ENCODE assay signal across 25 cellular contexts in genomic region chr9:109238125-109238524, GRCh38.
DNase-seq lines count a peak whose midpoint lies in the region; ATAC-seq, FAIRE-seq and TF ChIP-seq lines count a peak whose summit lies in the region.
"Had no signal": no experiment of that assay in that cellular context is flagged by ENCODE, and none has a peak within 500 bp of the region (broad histone marks: within the 10 kb centered on the region; RNA-seq: fewer than 3 reads in every experiment).

No MANE protein-coding gene starts in this region.

- intact Hi-C loops in PC-3 (cut with micrococcal nuclease) = no loop called here

- no peaks in the 10 kb centered on the region for H3K9me1 ChIP-seq in keratinocyte (ENCODE audit: control insufficient read depth, extremely low read depth, insufficient read depth, low read length)

- H3K36me3 ChIP-seq in PC-3 (ENCODE audit: low read depth, low read length) = peaks cover 6% of the 10 kb centered on the region; the same call in 1 of the 2 replicates
- H3K36me3 ChIP-seq in keratinocyte (ENCODE audit: control insufficient read depth in 2 of 2, extremely low read depth in 1 of 2, insufficient read depth in 2 of 2, low read length in 2 of 2) = peaks cover 0 to 2% of the 10 kb centered on the region in 2 experiments
- H3K36me3 ChIP-seq: BE2C, MG63 had no signal

- TF ChIP-seq CTCF in PC-3 (conservative IDR thresholded peaks at IDR 0.05; ENCODE audit: low read depth, low read length) (no peak), keratinocyte (optimal IDR thresholded peaks at IDR 0.05 in 1 of 3, IDR thresholded peaks at IDR 0.05 in 1 of 3, conservative IDR thresholded peaks at IDR 0.05 in 1 of 3; ENCODE audit: extremely low read depth in 1 of 3, insufficient read depth in 2 of 3, low read length in 3 of 3) (no peak)

- no peak for FAIRE-seq in keratinocyte (lab: Jason Lieb, UNC)
- FAIRE-seq: H1 had no signal

- no peak overlapping the region for H3K27ac Mint-ChIP-seq in activated T-cell treated with anti-CD3 and anti-CD28 coated beads, Interleukin-2, amount 50 U/mL, for 72 hours
- H3K27ac Mint-ChIP-seq in stimulated activated effector memory CD8-positive, alpha-beta T cell treated with anti-CD3 and anti-CD28 coated beads, Interleukin-12 subunit alpha, Interleukin-12 subunit beta, amount 100 ng/mL, for 72 hours = no peak overlapping the region
- H3K27ac Mint-ChIP-seq: CD14-positive monocyte; CD8-positive, alpha-beta memory T cell had no signal

- H3K9me3 ChIP-seq in PC-3 (ENCODE audit: low read length) = no peaks in the 10 kb centered on the region
- no peaks in the 10 kb centered on the region for H3K9me3 ChIP-seq in keratinocyte (ENCODE audit: control insufficient read depth, low read depth, low read length)
- H3K9me3 ChIP-seq: BE2C, MG63, Peyer's patch, SK-N-SH had no signal

- CTCF ChIA-PET in PC-3 (lab: Charles Lee) = no interaction called here

- dilution Hi-C loops in keratinocyte (cut with MboI; ENCODE audit: extremely low pct_ligation_motif_present, low sequenced_read_pairs) = no loop called here

- H3K9ac ChIP-seq in PC-3 (ENCODE audit: low read length) (no peak overlapping the region), keratinocyte (ENCODE audit: control insufficient read depth, extremely low read depth, insufficient read depth, low read length) (no peak overlapping the region)
- H3K9ac ChIP-seq: SK-N-SH had no signal

- peaks cover 44% of the 10 kb centered on the region for H3K27me3 Mint-ChIP-seq in activated T-cell treated with anti-CD3 and anti-CD28 coated beads, Interleukin-2, amount 50 U/mL, for 72 hours (ENCODE audit: low read depth)

- no TSS peak for BruUV-seq in PC-3 (replicated peaks; lab: Mats Ljungman, UMichigan)

- H3K4me3 ChIP-seq in PC-3 (ENCODE audit: low read length) = no peak overlapping the region
- H3K4me3 ChIP-seq in keratinocyte (ENCODE audit: control insufficient read depth in 2 of 3, extremely low read depth in 1 of 3, insufficient read depth in 2 of 3, low read depth in 1 of 3, low read length in 3 of 3) = no peak overlapping the region
- H3K4me3 ChIP-seq: MG63, Peyer's patch had no signal

- H3K27me3 ChIP-seq in PC-3 (ENCODE audit: low read length) = no peaks in the 10 kb centered on the region
- H3K27me3 ChIP-seq in keratinocyte (ENCODE audit: control insufficient read depth, extremely low read depth, insufficient read depth, low read length) = no peaks in the 10 kb centered on the region
- H3K27me3 ChIP-seq: BE2C, MG63, Peyer's patch had no signal

- no peaks in the 10 kb centered on the region for H3K36me3 Mint-ChIP-seq in activated T-cell treated with anti-CD3 and anti-CD28 coated beads, Interleukin-2, amount 50 U/mL, for 72 hours (ENCODE audit: insufficient read depth in 2 of 2)
- H3K36me3 Mint-ChIP-seq in stimulated activated effector memory CD8-positive, alpha-beta T cell treated with anti-CD3 and anti-CD28 coated beads, Interleukin-12 subunit alpha, Interleukin-12 subunit beta, amount 100 ng/mL, for 72 hours = no peaks in the 10 kb centered on the region
- H3K36me3 Mint-ChIP-seq: CD14-positive monocyte; CD8-positive, alpha-beta memory T cell had no signal

- H3K4me2 ChIP-seq in PC-3 (ENCODE audit: low read length) = peak overlapping the region; percentile 24; the same call in 1 of the 2 replicates
- peak overlapping the region; percentile 25 for H3K4me2 ChIP-seq in keratinocyte (ENCODE audit: control insufficient read depth, extremely low read depth, insufficient read depth, low read depth, low read length)
- H3K4me2 ChIP-seq: SK-N-SH had no signal

- H3K79me2 ChIP-seq in PC-3 (ENCODE audit: low read length) (no peaks in the 10 kb centered on the region), keratinocyte (ENCODE audit: control insufficient read depth, insufficient read depth, low read length) (no peaks in the 10 kb centered on the region)

- 0 out of 2 replicates have a peak overlapping the region, but pooled peaks have one; percentile 8 for H3K27ac ChIP-seq in PC-3 (ENCODE audit: low read length)
- H3K27ac ChIP-seq in keratinocyte (ENCODE audit: control insufficient read depth, insufficient read depth, low read length) = no peak overlapping the region
- H3K27ac ChIP-seq: 22Rv1, Peyer's patch had no signal

- H2AFZ ChIP-seq in PC-3 (ENCODE audit: low read length) (no peak overlapping the region), keratinocyte (ENCODE audit: control insufficient read depth, low read length) (no peak overlapping the region)

- DNase-seq in activated T-cell treated with anti-CD3 and anti-CD28 coated beads, Interleukin-2, amount 50 U/mL, for 72 hours = no peak
- DNase-seq in activated T-cell treated with anti-CD3 and anti-CD28 coated beads for 4 hours (no peak), PC-3 (no peak), keratinocyte (ENCODE audit: low read depth, low spot score) (no peak), HCEC 1CT (no peak), UCSD-AML1 (lab: John Stamatoyannopoulos, UW; ENCODE audit: unreplicated experiment) (no peak)
- no peak for DNase-seq in stimulated activated effector memory CD8-positive, alpha-beta T cell treated with anti-CD3 and anti-CD28 coated beads, Interleukin-12 subunit alpha, Interleukin-12 subunit beta, amount 100 ng/mL, for 72 hours (ENCODE audit: low spot score in 2 of 2)
- DNase-seq: ACHN; BE2C; Calu3; CD8-positive, alpha-beta memory T cell; DMS79 treated with DMSO at 0.1 percent for 48 hours; GF-D8; KBM-7; NCI-H1105 treated with DMSO at 0.1 percent for 48 hours; NCI-H2029 treated with DMSO at 0.1 percent for 48 hours; NCI-H2227 treated with DMSO at 0.1 percent for 48 hours; Peyer's patch; SK-N-SH; SW 1271 had no signal

- POLR2A ChIA-PET in PC-3 (lab: Charles Lee; ENCODE audit: unreplicated experiment) = no interaction called here

- no peaks in the 10 kb centered on the region for H4K20me1 ChIP-seq in PC-3 (ENCODE audit: low read length)
- no peaks in the 10 kb centered on the region for H4K20me1 ChIP-seq in keratinocyte (ENCODE audit: control insufficient read depth, extremely low read depth, insufficient read depth, low read length)

- H3F3A ChIP-seq in PC-3 (ENCODE audit: low read length, unreplicated experiment) = no peaks in the 10 kb centered on the region

- H3K4me1 Mint-ChIP-seq in activated T-cell treated with anti-CD3 and anti-CD28 coated beads, Interleukin-2, amount 50 U/mL, for 72 hours (ENCODE audit: low read depth) = no peaks in the 10 kb centered on the region
- no peaks in the 10 kb centered on the region for H3K4me1 Mint-ChIP-seq in stimulated activated effector memory CD8-positive, alpha-beta T cell treated with anti-CD3 and anti-CD28 coated beads, Interleukin-12 subunit alpha, Interleukin-12 subunit beta, amount 100 ng/mL, for 72 hours
- H3K4me1 Mint-ChIP-seq: CD14-positive monocyte; CD8-positive, alpha-beta memory T cell had no signal

- no peaks in the 10 kb centered on the region for H3K9me2 ChIP-seq in PC-3 (replicated peaks; ENCODE audit: low read length)
- H3K9me2 ChIP-seq: SK-N-SH had no signal

- peak; percentile 22 to 76 for ATAC-seq in activated T-cell treated with anti-CD3 and anti-CD28 coated beads, Interleukin-2, amount 50 U/mL, for 72 hours (replicated peaks in 1 of 2)
- ATAC-seq in PC-3 (no peak), HG02610 (IDR thresholded peaks at IDR 0.05; ENCODE audit: unreplicated experiment) (no peak)
- peak; percentile 31 for ATAC-seq in stimulated activated effector memory CD8-positive, alpha-beta T cell treated with anti-CD3 and anti-CD28 coated beads, Interleukin-12 subunit alpha, Interleukin-12 subunit beta, amount 100 ng/mL, for 72 hours

- no peaks in the 10 kb centered on the region for H3K9me3 Mint-ChIP-seq in activated T-cell treated with anti-CD3 and anti-CD28 coated beads, Interleukin-2, amount 50 U/mL, for 72 hours
- no peaks in the 10 kb centered on the region for H3K9me3 Mint-ChIP-seq in stimulated activated effector memory CD8-positive, alpha-beta T cell treated with anti-CD3 and anti-CD28 coated beads, Interleukin-12 subunit alpha, Interleukin-12 subunit beta, amount 100 ng/mL, for 72 hours
- H3K9me3 Mint-ChIP-seq: CD8-positive, alpha-beta memory T cell had no signal

- H3K4me3 Mint-ChIP-seq in activated T-cell treated with anti-CD3 and anti-CD28 coated beads, Interleukin-2, amount 50 U/mL, for 72 hours = no peak overlapping the region
- H3K4me3 Mint-ChIP-seq in stimulated activated effector memory CD8-positive, alpha-beta T cell treated with anti-CD3 and anti-CD28 coated beads, Interleukin-12 subunit alpha, Interleukin-12 subunit beta, amount 100 ng/mL, for 72 hours = no peak overlapping the region
- H3K4me3 Mint-ChIP-seq: CD14-positive monocyte; CD8-positive, alpha-beta memory T cell had no signal

- H3K4me1 ChIP-seq in PC-3 (ENCODE audit: insufficient read depth, low read length) = peaks cover 13% of the 10 kb centered on the region
- H3K4me1 ChIP-seq in keratinocyte (ENCODE audit: control insufficient read depth, extremely low read depth, insufficient read depth, low read length) = peaks cover 12% of the 10 kb centered on the region
- H3K4me1 ChIP-seq: BE2C, Peyer's patch had no signal

Comparison
In these comparisons a context has a peak if more than half of its experiments do, and no peak if none do; other contexts are left out.
1. ATAC-seq: peak in activated T-cell treated with anti-CD3 and anti-CD28 coated beads, Interleukin-2, amount 50 U/mL, for 72 hours (2 of 2) and stimulated activated effector memory CD8-positive, alpha-beta T cell treated with anti-CD3 and anti-CD28 coated beads, Interleukin-12 subunit alpha, Interleukin-12 subunit beta, amount 100 ng/mL, for 72 hours (single experiment); none in PC-3 (single experiment) and HG02610 (single experiment).